13 cellular contexts compared by ENCODE assay signal in genomic region chr16:50603206-50604064, GRCh38. TPM values are rescaled to one million over a fixed set of nuclear protein-coding genes. Genes with fewer than 3 reads are reported as not detected.
DNase-seq lines count a peak whose midpoint lies in the region; ATAC-seq, FAIRE-seq and TF ChIP-seq lines count a peak whose summit lies in the region.
"Had no signal": no experiment of that assay in that cellular context is flagged by ENCODE, and none has a peak within 500 bp of the region (broad histone marks: within the 10 kb centered on the region; RNA-seq: fewer than 3 reads in every experiment).

No MANE protein-coding gene starts in this region.

- H3K36me3 Mint-ChIP-seq in type B pancreatic cell (no peaks in the 10 kb centered on the region), immature natural killer cell (no peaks in the 10 kb centered on the region)

- H3K27ac ChIP-seq in HUES64 (ENCODE audit: low read depth, low read length) (peak overlapping the region; percentile 41; the same call in 1 of the 2 replicates), coronary artery (peak overlapping the region; percentile 88 to 89), mesodermal cell (ENCODE audit: low read depth, low read length, severe bottlenecking) (peak overlapping the region; percentile 79)
- H3K27ac ChIP-seq: KMS-11 had no signal

- H3K36me3 ChIP-seq in HUES64 (ENCODE audit: insufficient read depth, low read length) (no peaks in the 10 kb centered on the region), mesodermal cell (ENCODE audit: control insufficient read depth, insufficient read depth, low read length) (no peaks in the 10 kb centered on the region)

- peak overlapping the region; percentile 27; the same call in 1 of the 2 replicates for H3K9ac ChIP-seq in HUES64 (ENCODE audit: low read depth, low read length)
- H3K9ac ChIP-seq: KMS-11 had no signal

- WGBS in HUES64 = 86% methylated on average over 18 of the region's 18 CpGs
- 81 to 82% methylated on average over 9 to 16 of the region's 18 CpGs for WGBS in mesodermal cell (ENCODE audit: insufficient coverage in 2 of 2), 2 experiments

- H3K27me3 ChIP-seq in HUES64 (ENCODE audit: insufficient read depth, low read length) = no peaks in the 10 kb centered on the region

- H3K4me1 Mint-ChIP-seq in type B pancreatic cell (ENCODE audit: unreplicated experiment) (peaks cover 49% of the 10 kb centered on the region), immature natural killer cell (peaks cover 0 to 4% of the 10 kb centered on the region in 2 donors)
- H3K4me1 Mint-ChIP-seq: activated B cell treated with CpG ODN at 0.5 μM for 24 hours had no signal

- H3K9me3 Mint-ChIP-seq in type B pancreatic cell (no peaks in the 10 kb centered on the region), immature natural killer cell (no peaks in the 10 kb centered on the region)
- H3K9me3 Mint-ChIP-seq: activated B cell treated with CpG ODN at 0.5 μM for 24 hours had no signal

- no peak for ATAC-seq in GM18505 (IDR thresholded peaks at IDR 0.05; ENCODE audit: unreplicated experiment)

- TF ChIP-seq POLR2A in GM18505 (IDR thresholded peaks at IDR 0.05; ENCODE audit: borderline replicate concordance, extremely low read depth, insufficient read depth, insufficient read length) = no peak

- H3K27ac Mint-ChIP-seq in type B pancreatic cell (no peak overlapping the region), immature natural killer cell (no peak overlapping the region)
- H3K27ac Mint-ChIP-seq: activated B cell treated with CpG ODN at 0.5 μM for 24 hours had no signal

- H3K4me3 Mint-ChIP-seq in type B pancreatic cell (peak overlapping the region; percentile 45), immature natural killer cell (no peak overlapping the region)
- H3K4me3 Mint-ChIP-seq: activated B cell treated with CpG ODN at 0.5 μM for 24 hours had no signal

- peak; percentile 85 for DNase-seq in coronary artery (ENCODE audit: low spot score)
- no peak for DNase-seq in type B pancreatic cell (ENCODE audit: extremely low spot score, unreplicated experiment)
- DNase-seq in NCI-H2196 (lab: John Stamatoyannopoulos, UW; ENCODE audit: unreplicated experiment) = no peak
- DNase-seq in D721Med (ENCODE audit: insufficient read length, low spot score) = no peak
- no peak for DNase-seq in immature natural killer cell
- DNase-seq: activated B cell treated with CpG ODN at 0.5 μM for 24 hours, amniotic stem cell, hippocampal formation, NCI-H774 had no signal

- FAIRE-seq in D721Med (lab: Jason Lieb, UNC) = no peak

- no peaks in the 10 kb centered on the region for H3K9me3 ChIP-seq in HUES64 (ENCODE audit: insufficient read depth, low read depth, low read length)
- no peaks in the 10 kb centered on the region for H3K9me3 ChIP-seq in mesodermal cell (ENCODE audit: control insufficient read depth, low read length)

- H3K4me1 ChIP-seq in HUES64 (ENCODE audit: insufficient read depth, low read length) (peaks cover 6% of the 10 kb centered on the region; the same call in 1 of the 2 replicates), mesodermal cell (ENCODE audit: control insufficient read depth, insufficient read depth, low read length, poor library complexity, severe bottlenecking) (peaks cover 36% of the 10 kb centered on the region)

- TF ChIP-seq CTCF in coronary artery (IDR thresholded peaks at IDR 0.05) = no peak
- TF ChIP-seq CTCF in type B pancreatic cell (conservative IDR thresholded peaks at IDR 0.05) = no peak
- no peak for TF ChIP-seq CTCF in D721Med (IDR thresholded peaks at IDR 0.05; ENCODE audit: insufficient read depth, missing control alignments)

- H3K4me3 ChIP-seq in HUES64 (ENCODE audit: low read length) (no peak overlapping the region), coronary artery (peak overlapping the region; percentile 26), mesodermal cell (ENCODE audit: extremely low read depth, insufficient read depth, low read length, poor library complexity, severe bottlenecking) (no peak overlapping the region)

- no peaks in the 10 kb centered on the region for H3K27me3 Mint-ChIP-seq in type B pancreatic cell
- H3K27me3 Mint-ChIP-seq in immature natural killer cell (ENCODE audit: low read depth in 3 of 3) = peaks cover 0 to 4% (median 0%) of the 10 kb centered on the region in 3 donors
- H3K27me3 Mint-ChIP-seq: activated B cell treated with CpG ODN at 0.5 μM for 24 hours had no signal

RNA-seq across cellular contexts. Expression of gene NKD1, which starts 55.2 kb away (rescaled TPM):
- 5.2 TPM for polyA plus RNA-seq in HUES64 (2013, experiment 1 of 2)
- 4.7 TPM for polyA plus RNA-seq in HUES64 (2013, experiment 2 of 2)
- polyA plus RNA-seq in mesodermal cell (2013, experiment 1 of 2) = 21.0 TPM
- 16.2 TPM for polyA plus RNA-seq in mesodermal cell (2013, experiment 2 of 2)
- 33.8 and 43.2 TPM in 2 replicates for total RNA-seq in type B pancreatic cell (ENCODE audit: low replicate concordance)
- not detected for polyA plus RNA-seq in immature natural killer cell
